In genomic region chr6:15481892-15482291, GRCh38 we compare ENCODE assay signal across 1 cellular context.
TF ChIP-seq lines count a peak whose summit lies in the region.

No MANE protein-coding gene starts in this region.

TF ChIP-seq in K562, 482 proteins besides CTCF, POLR2A, EP300 and RAD21 (continued from another document and continues in another):
- TF ChIP-seq ETS1 (conservative IDR thresholded peaks at IDR 0.05; ENCODE audit: control insufficient read depth, low read depth, low read length): no peak
- no peak; the same call in 1 of the 2 replicates for TF ChIP-seq CUX1 (CRISPR knock-in tag; IDR thresholded peaks at IDR 0.05)
- TF ChIP-seq THRAP3 (IDR thresholded peaks at IDR 0.05; ENCODE audit: borderline replicate concordance): no peak
- TF ChIP-seq FUS (optimal IDR thresholded peaks at IDR 0.05; ENCODE audit: low read depth, low read length): no peak
- no peak for TF ChIP-seq CHD7 (IDR thresholded peaks at IDR 0.05; ENCODE audit: low read depth, low read length)
- peak; percentile 42; the same call in 1 of the 2 replicates for TF ChIP-seq TOE1 (IDR thresholded peaks at IDR 0.05; ENCODE audit: borderline replicate concordance)
- no peak for TF ChIP-seq TOE1 (CRISPR knock-in tag; IDR thresholded peaks at IDR 0.05; ENCODE audit: borderline replicate concordance, low read depth)
- no peak for TF ChIP-seq CCAR2 (IDR thresholded peaks at IDR 0.05; ENCODE audit: low read depth, low read length)
- no peak for TF ChIP-seq FOXJ2 (tag; IDR thresholded peaks at IDR 0.05)
- TF ChIP-seq STAG1 (CRISPR knock-in tag; IDR thresholded peaks at IDR 0.05; ENCODE audit: borderline replicate concordance): no peak
- TF ChIP-seq ZBTB1 (CRISPR knock-in tag; IDR thresholded peaks at IDR 0.05; ENCODE audit: borderline replicate concordance, low read depth): no peak
- peak; percentile 99 for TF ChIP-seq CTBP1 (IDR thresholded peaks at IDR 0.05; ENCODE audit: borderline replicate concordance)
- TF ChIP-seq JUND (IDR thresholded peaks at IDR 0.05; ENCODE audit: borderline replicate concordance, low read depth, low read length): peak; percentile 85
- TF ChIP-seq JUND (tag; IDR thresholded peaks at IDR 0.05; ENCODE audit: borderline replicate concordance, low read depth, low read length): peak; percentile 86; the same call in 2 of the 3 replicates
- no peak for TF ChIP-seq RBBP5 (IDR thresholded peaks at IDR 0.05; ENCODE audit: borderline replicate concordance, insufficient read depth, low read length, poor library complexity, severe bottlenecking)
- TF ChIP-seq CREB3 (tag; conservative IDR thresholded peaks at IDR 0.05; ENCODE audit: low read depth): no peak
- TF ChIP-seq ZNF436 (CRISPR knock-in tag; IDR thresholded peaks at IDR 0.05): no peak
- 0 out of 2 replicates have a peak, but pooled peaks have one; percentile 40 for TF ChIP-seq ZNF609 (CRISPR knock-in tag; IDR thresholded peaks at IDR 0.05; ENCODE audit: borderline replicate concordance)
- no peak for TF ChIP-seq OTX1 (CRISPR knock-in tag; IDR thresholded peaks at IDR 0.05)
- TF ChIP-seq RAD51 (IDR thresholded peaks at IDR 0.05; ENCODE audit: borderline replicate concordance, low read depth): peak; percentile 63; the same call in 1 of the 2 replicates
- TF ChIP-seq HDAC1 (IDR thresholded peaks at IDR 0.05): peak; percentile 20 to 87; a peak in 2 of 4 replicates
- TF ChIP-seq TAF15 (IDR thresholded peaks at IDR 0.05; ENCODE audit: low read depth, low read length): no peak
- TF ChIP-seq KDM4B (IDR thresholded peaks at IDR 0.05; ENCODE audit: borderline replicate concordance in 2 of 2, low read depth in 1 of 2): no peak
- peak; percentile 77 for TF ChIP-seq C11orf30 (IDR thresholded peaks at IDR 0.05; ENCODE audit: low read depth)
- TF ChIP-seq TAL1 (IDR thresholded peaks at IDR 0.05): peak; percentile 92
- TF ChIP-seq RNF219 (CRISPR knock-in tag; IDR thresholded peaks at IDR 0.05): no peak
